In the genomic region with DNA sequence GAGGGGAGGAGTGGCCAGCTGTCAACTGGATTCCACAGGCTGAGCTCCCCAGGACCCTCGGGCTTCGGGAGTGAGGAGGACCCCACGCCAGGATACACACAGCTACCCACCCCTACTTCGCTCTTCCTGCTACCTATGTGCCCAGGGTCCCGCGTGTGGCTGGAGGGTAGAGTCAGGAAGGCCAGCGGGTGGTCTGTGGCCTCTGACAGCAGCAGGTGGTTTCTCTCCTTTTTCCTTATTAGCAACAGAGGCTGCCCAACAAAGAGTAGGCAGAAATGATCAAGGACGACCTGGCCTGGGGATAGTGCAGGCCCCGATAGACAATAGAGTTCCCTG, we compare ENCODE assay signal across 9 cellular contexts. TPM values are rescaled to one million over a fixed set of nuclear protein-coding genes. Genes with fewer than 3 reads are reported as not detected.
DNase-seq lines count a peak whose midpoint lies in the region; ATAC-seq, FAIRE-seq and TF ChIP-seq lines count a peak whose summit lies in the region.
"Had no signal": no experiment of that assay in that cellular context is flagged by ENCODE, and none has a peak within 500 bp of the region (broad histone marks: within the 10 kb centered on the region; RNA-seq: fewer than 3 reads in every experiment).

No MANE protein-coding gene starts in this region.

- H3K4me3 ChIP-seq in astrocyte (ENCODE audit: insufficient read depth, low read depth, low read length), result peak overlapping the region; percentile 61
- H3K4me3 ChIP-seq in stomach smooth muscle (ENCODE audit: low read length in 2 of 2), result peak overlapping the region; percentile 58 to 75
- no peak overlapping the region for H3K4me3 ChIP-seq in kidney (ENCODE audit: low read length in 2 of 2)

- H3K36me3 Mint-ChIP-seq in astrocyte (ENCODE audit: low read depth, unreplicated experiment), result peaks cover 2% of the 10 kb centered on the region

- FAIRE-seq in astrocyte (lab: Jason Lieb, UNC) (no peak), kidney (lab: Jason Lieb, UNC) (no peak)
- FAIRE-seq: GM18507 had no signal

- H3K9me3 ChIP-seq in astrocyte (ENCODE audit: insufficient read depth, low read depth, low read length), result no peaks in the 10 kb centered on the region
- H3K9me3 ChIP-seq in stomach smooth muscle (ENCODE audit: control insufficient read depth in 2 of 2, low read length in 2 of 2), result no peaks in the 10 kb centered on the region
- no peaks in the 10 kb centered on the region for H3K9me3 ChIP-seq in kidney (ENCODE audit: control insufficient read depth in 1 of 2, low read length in 2 of 2)

- H3K4me1 ChIP-seq in astrocyte (ENCODE audit: insufficient read depth, low read length) (peaks cover 22% of the 10 kb centered on the region), stomach smooth muscle (ENCODE audit: control insufficient read depth, insufficient read depth, low read length) (peaks cover 43% of the 10 kb centered on the region), kidney (ENCODE audit: control insufficient read depth in 1 of 2, insufficient read depth in 1 of 2, low read depth in 1 of 2, low read length in 2 of 2) (no peaks in the 10 kb centered on the region)

- peak overlapping the region; percentile 60 for H3K9ac ChIP-seq in astrocyte (ENCODE audit: low read length)
- H3K9ac ChIP-seq in stomach smooth muscle (ENCODE audit: low read length in 2 of 2), result peak overlapping the region; percentile 29 to 31
- no peak overlapping the region for H3K9ac ChIP-seq in kidney (ENCODE audit: low read length in 2 of 2)

- peak; percentile 8 for DNase-seq in NCI-H345 treated with DMSO at 0.1 percent for 48 hours (lab: John Stamatoyannopoulos, UW; ENCODE audit: unreplicated experiment)
- DNase-seq in NCI-H345 (lab: John Stamatoyannopoulos, UW), result no peak
- DNase-seq in astrocyte (ENCODE audit: low read depth), result no peak
- DNase-seq in HEK293T (ENCODE audit: extremely low spot score), result no peak
- no peak for DNase-seq in kidney

- H3K36me3 ChIP-seq in astrocyte (ENCODE audit: insufficient read depth, low read length) (no peaks in the 10 kb centered on the region), stomach smooth muscle (ENCODE audit: control insufficient read depth in 2 of 2, insufficient read depth in 2 of 2, low read length in 2 of 2) (no peaks in the 10 kb centered on the region), kidney (ENCODE audit: control insufficient read depth in 1 of 2, insufficient read depth in 2 of 2, low read length in 2 of 2) (no peaks in the 10 kb centered on the region)

- H2AFZ ChIP-seq in astrocyte (ENCODE audit: low read depth, low read length), result peak overlapping the region; percentile 64

- POLR2A ChIA-PET in HEK293T (lab: Yijun Ruan, JAX), result no interaction called here

- H3K79me2 ChIP-seq in astrocyte (ENCODE audit: insufficient read depth, low read length), result peaks cover 36% of the 10 kb centered on the region

- no peaks in the 10 kb centered on the region for H3K9me3 Mint-ChIP-seq in astrocyte (ENCODE audit: unreplicated experiment)

- ATAC-seq in HG03342 (IDR thresholded peaks at IDR 0.05; ENCODE audit: unreplicated experiment), result no peak

- CTCF ChIA-PET in HEK293T (lab: Yijun Ruan, JAX), result interaction anchor here (1.1 to 3.0 kb wide), 2 partner anchors 73 to 465 kb away, joined by 3 to 22 read pairs; no protein-coding TSS in a partner anchor

- no peak overlapping the region for H3K27ac ChIP-seq in astrocyte (ENCODE audit: low read depth, low read length)
- H3K27ac ChIP-seq in layer of hippocampus (ENCODE audit: low read depth, low read length), result peak overlapping the region; percentile 57
- peak overlapping the region; percentile 46 for H3K27ac ChIP-seq in stomach smooth muscle (ENCODE audit: low read length)
- no peak overlapping the region for H3K27ac ChIP-seq in kidney (ENCODE audit: low read depth in 2 of 2, low read length in 2 of 2)

- peaks cover 20% of the 10 kb centered on the region for H4K20me1 ChIP-seq in astrocyte (ENCODE audit: insufficient read depth, low read length)

- intact Hi-C loops in kidney (cut with DNase I), result no loop called here

- TF ChIP-seq CTCF in astrocyte (IDR thresholded peaks at IDR 0.05; ENCODE audit: insufficient read depth, low read depth, low read length) (no peak), kidney (IDR thresholded peaks at IDR 0.05; ENCODE audit: borderline replicate concordance, extremely low read depth, insufficient read depth) (no peak)

- H3K4me3 Mint-ChIP-seq in astrocyte (ENCODE audit: unreplicated experiment), result peak overlapping the region; percentile 85

- peak overlapping the region; percentile 84 for H3K4me2 ChIP-seq in astrocyte (ENCODE audit: low read length)

- peak overlapping the region; percentile 34 for H3K27ac Mint-ChIP-seq in astrocyte (ENCODE audit: unreplicated experiment)

- H3K4me1 Mint-ChIP-seq in astrocyte (ENCODE audit: low read depth, unreplicated experiment), result peaks cover 23% of the 10 kb centered on the region

- H3K27me3 ChIP-seq in astrocyte (ENCODE audit: insufficient read depth, low read length) (no peaks in the 10 kb centered on the region), layer of hippocampus (ENCODE audit: control insufficient read depth, insufficient read depth, low read length) (peaks cover 17% of the 10 kb centered on the region), stomach smooth muscle (ENCODE audit: control insufficient read depth in 1 of 2, insufficient read depth in 2 of 2, low read length in 2 of 2) (peaks cover 0 to 2% of the 10 kb centered on the region in 2 donors)

- H3K27me3 Mint-ChIP-seq in astrocyte (ENCODE audit: low read depth, unreplicated experiment), result peaks cover 4% of the 10 kb centered on the region

TF ChIP-seq in HEK293T, 16 proteins besides CTCF, POLR2A, EP300 and RAD21:
- TF ChIP-seq HDGF (IDR thresholded peaks at IDR 0.05; ENCODE audit: borderline replicate concordance) (no peak), BHLHE40 (IDR thresholded peaks at IDR 0.05; ENCODE audit: borderline replicate concordance) (no peak), PKNOX1 (IDR thresholded peaks at IDR 0.05) (no peak), TARDBP (IDR thresholded peaks at IDR 0.05) (no peak), L3MBTL2 (conservative IDR thresholded peaks at IDR 0.05) (no peak), FOXA1 (IDR thresholded peaks at IDR 0.05) (no peak), ARNT (IDR thresholded peaks at IDR 0.05) (no peak), ZNF384 (IDR thresholded peaks at IDR 0.05) (no peak), LEF1 (IDR thresholded peaks at IDR 0.05; ENCODE audit: borderline replicate concordance) (no peak), FOXK2 (IDR thresholded peaks at IDR 0.05) (no peak), ELF4 (IDR thresholded peaks at IDR 0.05) (no peak), CTBP1 (IDR thresholded peaks at IDR 0.05; ENCODE audit: borderline replicate concordance) (no peak), NFRKB (IDR thresholded peaks at IDR 0.05) (no peak), FOXM1 (IDR thresholded peaks at IDR 0.05; ENCODE audit: borderline replicate concordance) (no peak), SUZ12 (IDR thresholded peaks at IDR 0.05) (no peak)

RNA-seq across cellular contexts. Expression of gene KCNMA1, which starts 1.1 kb away (rescaled TPM):
- total RNA-seq in astrocyte, result 43.3 and 45.8 TPM in 2 replicates
- 8.9 TPM for total RNA-seq in kidney
- 4.2 TPM for polyA plus RNA-seq in kidney (ENCODE audit: insufficient read depth, low read depth, low replicate concordance)

Comparison
In these comparisons a context has a peak if more than half of its experiments do, and no peak if none do; other contexts are left out.
1. H3K27ac ChIP-seq: peak in layer of hippocampus (single experiment) and stomach smooth muscle (single experiment); none in astrocyte (single experiment) and kidney (0 of 2).
2. H3K4me3 ChIP-seq: peak in astrocyte (single experiment) and stomach smooth muscle (2 of 2); none in kidney (0 of 2).
3. H3K9ac ChIP-seq: peak in astrocyte (single experiment) and stomach smooth muscle (2 of 2); none in kidney (0 of 2).